Comparison of ENCODE assay signal across 26 cellular contexts in genomic region chr5:136104311-136104975, GRCh38. TPM values are rescaled to one million over a fixed set of nuclear protein-coding genes. Genes with fewer than 3 reads are reported as not detected.
DNase-seq lines count a peak whose midpoint lies in the region; ATAC-seq and TF ChIP-seq lines count a peak whose summit lies in the region.
"Had no signal": no experiment of that assay in that cellular context is flagged by ENCODE, and none has a peak within 500 bp of the region (broad histone marks: within the 10 kb centered on the region; RNA-seq: fewer than 3 reads in every experiment).

No MANE protein-coding gene starts in this region.

- intact Hi-C loops in left colon (cut with DNase I, micrococcal nuclease): no loop called here
- intact Hi-C loops in aorta (cut with DNase I): no loop called here

- H3K27me3 Mint-ChIP-seq in brain: no peaks in the 10 kb centered on the region
- H3K27me3 Mint-ChIP-seq in neural crest cell (ENCODE audit: low read depth): no peaks in the 10 kb centered on the region
- H3K27me3 Mint-ChIP-seq: stimulated activated memory B cell treated with anti-CD40 and anti-IgM and Interleukin-4, amounts not matched to agents 10 μg/mL and 1 μg/mL and 100 μg/mL, for 72 hours had no signal

- H3K4me3 ChIP-seq in aorta (ENCODE audit: low read length in 2 of 2): no peak overlapping the region
- H3K4me3 ChIP-seq: dorsolateral prefrontal cortex, right atrium auricular region, tibial artery had no signal

- no peak overlapping the region for H3K27ac ChIP-seq in aorta (ENCODE audit: low read depth in 1 of 2, low read length in 2 of 2)
- H3K27ac ChIP-seq: dorsolateral prefrontal cortex, right atrium auricular region, RWPE1, tibial artery had no signal

- H3K36me3 ChIP-seq in aorta (ENCODE audit: control insufficient read depth in 1 of 2, insufficient read depth in 2 of 2, low read length in 1 of 2): no peaks in the 10 kb centered on the region
- H3K36me3 ChIP-seq: right atrium auricular region, tibial artery had no signal

- ATAC-seq in left colon (peak; percentile 80), GM18867 (IDR thresholded peaks at IDR 0.05; ENCODE audit: unreplicated experiment) (no peak), GM19467 (IDR thresholded peaks at IDR 0.05; ENCODE audit: unreplicated experiment) (no peak), aorta (ENCODE audit: low FRiP score) (no peak)
- ATAC-seq: stimulated activated memory B cell treated with anti-CD40 and anti-IgM and Interleukin-4, amounts not matched to agents 10 μg/mL and 1 μg/mL and 100 μg/mL, for 72 hours had no signal

- H3K4me3 Mint-ChIP-seq in brain (peak overlapping the region in 2 of 5 experiments; percentile 17 to 38), neural crest cell (peak overlapping the region; percentile 1)
- H3K4me3 Mint-ChIP-seq: activated B cell treated with CpG ODN at 0.5 μM for 24 hours; HFFc6; stimulated activated memory B cell treated with anti-CD40 and anti-IgM and Interleukin-4, amounts not matched to agents 10 μg/mL and 1 μg/mL and 100 μg/mL, for 72 hours had no signal

- H3K4me1 Mint-ChIP-seq in brain (peaks cover 41% of the 10 kb centered on the region), neural crest cell (peaks cover 16% of the 10 kb centered on the region)
- H3K4me1 Mint-ChIP-seq: activated B cell treated with CpG ODN at 0.5 μM for 24 hours; stimulated activated memory B cell treated with anti-CD40 and anti-IgM and Interleukin-4, amounts not matched to agents 10 μg/mL and 1 μg/mL and 100 μg/mL, for 72 hours had no signal

- H3K4me1 ChIP-seq in aorta (ENCODE audit: control insufficient read depth in 1 of 2, insufficient read depth in 2 of 2, low read length in 2 of 2): peaks cover 0 to 3% of the 10 kb centered on the region in 2 donors
- H3K4me1 ChIP-seq: right atrium auricular region had no signal

- H3K27me3 ChIP-seq in aorta (ENCODE audit: control insufficient read depth in 1 of 2, insufficient read depth in 2 of 2, low read length in 1 of 2): no peaks in the 10 kb centered on the region
- H3K27me3 ChIP-seq: right atrium auricular region, tibial artery had no signal

- H3K9me3 Mint-ChIP-seq in brain (no peaks in the 10 kb centered on the region), neural crest cell (no peaks in the 10 kb centered on the region)
- H3K9me3 Mint-ChIP-seq: activated B cell treated with CpG ODN at 0.5 μM for 24 hours; HFFc6; stimulated activated memory B cell treated with anti-CD40 and anti-IgM and Interleukin-4, amounts not matched to agents 10 μg/mL and 1 μg/mL and 100 μg/mL, for 72 hours had no signal

- peak overlapping the region in 3 of 5 experiments; percentile 1 to 83 (median 33) for H3K27ac Mint-ChIP-seq in brain
- H3K27ac Mint-ChIP-seq in neural crest cell (ENCODE audit: unreplicated experiment): peak overlapping the region; percentile 96
- H3K27ac Mint-ChIP-seq: activated B cell treated with CpG ODN at 0.5 μM for 24 hours; HFFc6; stimulated activated memory B cell treated with anti-CD40 and anti-IgM and Interleukin-4, amounts not matched to agents 10 μg/mL and 1 μg/mL and 100 μg/mL, for 72 hours had no signal

- WGBS in aorta, 2 donors: 88 to 98% methylated on average over 9 of the region's 9 CpGs

- H3K36me3 Mint-ChIP-seq in brain (no peaks in the 10 kb centered on the region), neural crest cell (ENCODE audit: low read depth) (no peaks in the 10 kb centered on the region)
- H3K36me3 Mint-ChIP-seq: stimulated activated memory B cell treated with anti-CD40 and anti-IgM and Interleukin-4, amounts not matched to agents 10 μg/mL and 1 μg/mL and 100 μg/mL, for 72 hours had no signal

- H3K9me3 ChIP-seq in aorta (ENCODE audit: control insufficient read depth, low read length): no peaks in the 10 kb centered on the region
- H3K9me3 ChIP-seq: right atrium auricular region, tibial artery had no signal

- DNase-seq in left colon: no peak
- no peak for DNase-seq in neural crest cell (ENCODE audit: low read depth, low spot score)
- no peak for DNase-seq in SW 1271 (lab: John Stamatoyannopoulos, UW)
- DNase-seq in aorta: no peak
- DNase-seq: activated B cell treated with CpG ODN at 0.5 μM for 24 hours; activated CD4-positive, alpha-beta T cell treated with anti-CD3 and anti-CD28 coated beads, Interleukin-2, amount 50 U/mL, for 48 hours; activated effector memory CD4-positive, alpha-beta T cell treated with anti-CD3 and anti-CD28 coated beads, Interleukin-2, amount 50 U/mL, for 16 hours; caudate nucleus; dorsolateral prefrontal cortex; foreskin melanocyte; HFFc6; hypothalamus; islet precursor cell; Kasumi-1; NCI-H1048; NCI-H2081; NCI-H510A; occipital lobe; T-helper 9 cell; tibial artery had no signal

- TF ChIP-seq CTCF in brain (conservative IDR thresholded peaks at IDR 0.05) (no peak), neural crest cell (conservative IDR thresholded peaks at IDR 0.05) (no peak)

RNA-seq across cellular contexts. Expression of gene SMAD5, which starts 28.2 kb away (rescaled TPM):
- 12.8 TPM for polyA plus RNA-seq in brain (ENCODE audit: insufficient read depth, low read depth, low replicate concordance)
- 10 to 100 TPM; 45.6 to 46.8 TPM for total RNA-seq in left colon
- 82.6 TPM in 2 replicates for total RNA-seq in neural crest cell
- total RNA-seq in aorta: 10 to 100 TPM; 85.2 to 85.8 TPM
- 10 to 100 TPM; 11.3 to 11.9 TPM for polyA plus RNA-seq in aorta
